1 cellular context compared by ENCODE assay signal in the genomic region with DNA sequence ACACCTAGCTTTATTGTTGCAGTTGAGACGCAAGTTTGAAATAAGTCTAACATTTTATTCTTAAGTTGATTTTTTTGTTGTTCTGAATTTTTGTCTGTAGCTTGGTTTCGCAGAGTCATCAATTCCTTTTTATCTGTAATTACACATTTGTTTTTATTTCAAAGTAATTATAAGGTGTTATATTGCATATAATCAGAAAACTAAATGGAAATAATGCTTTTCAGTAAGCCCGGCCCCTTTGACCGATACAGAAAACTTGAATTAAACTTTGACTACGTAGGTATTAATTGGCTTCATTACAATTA.
TF ChIP-seq lines count a peak whose summit lies in the region.

No MANE protein-coding gene starts in this region.

TF ChIP-seq in HCT116, 20 proteins besides CTCF, POLR2A, EP300 and RAD21 (continued from another document):
- TF ChIP-seq, protein P1, sequence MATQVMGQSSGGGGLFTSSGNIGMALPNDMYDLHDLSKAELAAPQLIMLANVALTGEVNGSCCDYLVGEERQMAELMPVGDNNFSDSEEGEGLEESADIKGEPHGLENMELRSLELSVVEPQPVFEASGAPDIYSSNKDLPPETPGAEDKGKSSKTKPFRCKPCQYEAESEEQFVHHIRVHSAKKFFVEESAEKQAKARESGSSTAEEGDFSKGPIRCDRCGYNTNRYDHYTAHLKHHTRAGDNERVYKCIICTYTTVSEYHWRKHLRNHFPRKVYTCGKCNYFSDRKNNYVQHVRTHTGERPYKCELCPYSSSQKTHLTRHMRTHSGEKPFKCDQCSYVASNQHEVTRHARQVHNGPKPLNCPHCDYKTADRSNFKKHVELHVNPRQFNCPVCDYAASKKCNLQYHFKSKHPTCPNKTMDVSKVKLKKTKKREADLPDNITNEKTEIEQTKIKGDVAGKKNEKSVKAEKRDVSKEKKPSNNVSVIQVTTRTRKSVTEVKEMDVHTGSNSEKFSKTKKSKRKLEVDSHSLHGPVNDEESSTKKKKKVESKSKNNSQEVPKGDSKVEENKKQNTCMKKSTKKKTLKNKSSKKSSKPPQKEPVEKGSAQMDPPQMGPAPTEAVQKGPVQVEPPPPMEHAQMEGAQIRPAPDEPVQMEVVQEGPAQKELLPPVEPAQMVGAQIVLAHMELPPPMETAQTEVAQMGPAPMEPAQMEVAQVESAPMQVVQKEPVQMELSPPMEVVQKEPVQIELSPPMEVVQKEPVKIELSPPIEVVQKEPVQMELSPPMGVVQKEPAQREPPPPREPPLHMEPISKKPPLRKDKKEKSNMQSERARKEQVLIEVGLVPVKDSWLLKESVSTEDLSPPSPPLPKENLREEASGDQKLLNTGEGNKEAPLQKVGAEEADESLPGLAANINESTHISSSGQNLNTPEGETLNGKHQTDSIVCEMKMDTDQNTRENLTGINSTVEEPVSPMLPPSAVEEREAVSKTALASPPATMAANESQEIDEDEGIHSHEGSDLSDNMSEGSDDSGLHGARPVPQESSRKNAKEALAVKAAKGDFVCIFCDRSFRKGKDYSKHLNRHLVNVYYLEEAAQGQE (IDR thresholded peaks at IDR 0.05; ENCODE audit: low read depth), result no peak
- TF ChIP-seq ZNF274 (IDR thresholded peaks at IDR 0.05; ENCODE audit: low read depth, low read length) (no peak), YY1 (IDR thresholded peaks at IDR 0.05; ENCODE audit: extremely low read depth, insufficient replicate concordance, low read depth, low read length) (no peak), EZH2 (IDR thresholded peaks at IDR 0.05) (no peak), ELF1 (IDR thresholded peaks at IDR 0.05; ENCODE audit: borderline replicate concordance, low read depth) (no peak), SP1 (IDR thresholded peaks at IDR 0.05; ENCODE audit: low read depth) (no peak), ZFX (IDR thresholded peaks at IDR 0.05) (no peak), SIN3A (IDR thresholded peaks at IDR 0.05; ENCODE audit: low read depth) (no peak), CBX3 (IDR thresholded peaks at IDR 0.05; ENCODE audit: low read depth) (no peak), CEBPB (IDR thresholded peaks at IDR 0.05; ENCODE audit: low read depth) (no peak)
- TF ChIP-seq, protein P2, sequence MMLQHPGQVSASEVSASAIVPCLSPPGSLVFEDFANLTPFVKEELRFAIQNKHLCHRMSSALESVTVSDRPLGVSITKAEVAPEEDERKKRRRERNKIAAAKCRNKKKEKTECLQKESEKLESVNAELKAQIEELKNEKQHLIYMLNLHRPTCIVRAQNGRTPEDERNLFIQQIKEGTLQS (IDR thresholded peaks at IDR 0.05), result no peak
